ENCODE assay signal across 8 cellular contexts in the genomic region with DNA sequence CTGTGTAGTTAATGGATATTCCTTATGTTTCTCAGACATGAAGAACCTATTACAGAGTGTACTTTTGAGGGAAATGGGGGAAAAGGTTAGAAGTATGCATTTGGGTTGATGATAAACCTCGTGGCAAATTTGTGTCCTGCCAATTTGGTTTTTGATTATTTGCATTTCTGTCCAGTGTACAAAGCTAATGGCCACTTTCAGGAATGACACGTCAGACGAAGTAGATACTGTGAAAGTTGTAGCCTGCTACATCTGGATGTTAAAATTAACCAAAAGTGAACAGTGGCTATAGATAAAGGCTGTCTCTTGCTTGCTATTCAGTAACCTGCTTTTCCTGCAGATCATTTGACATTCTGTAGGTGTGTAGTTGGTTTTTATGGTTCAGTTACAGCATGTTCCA. TPM values are rescaled to one million over a fixed set of nuclear protein-coding genes. Genes with fewer than 3 reads are reported as not detected.
A peak's percentile ranks its signal among the peaks of the same experiment; 100 is the strongest.
DNase-seq lines count a peak whose midpoint lies in the region; ATAC-seq and TF ChIP-seq lines count a peak whose summit lies in the region.

No MANE protein-coding gene starts in this region.

- H3K4me1 Mint-ChIP-seq in CD14-positive monocyte: peaks cover 19% of the 10 kb centered on the region
- peaks cover 12% of the 10 kb centered on the region for H3K4me1 Mint-ChIP-seq in stimulated activated memory B cell treated with anti-CD40 and anti-IgM and Interleukin-4, amounts not matched to agents 10 μg/mL and 1 μg/mL and 100 μg/mL, for 72 hours

- H3K9me3 Mint-ChIP-seq in CD14-positive monocyte: peaks cover 0 to 7% (median 0%) of the 10 kb centered on the region in 7 donors
- H3K9me3 Mint-ChIP-seq in stimulated activated memory B cell treated with anti-CD40 and anti-IgM and Interleukin-4, amounts not matched to agents 10 μg/mL and 1 μg/mL and 100 μg/mL, for 72 hours: no peaks in the 10 kb centered on the region

- H3K4me3 Mint-ChIP-seq in CD14-positive monocyte: peak overlapping the region; percentile 80 to 86
- H3K4me3 Mint-ChIP-seq in stimulated activated memory B cell treated with anti-CD40 and anti-IgM and Interleukin-4, amounts not matched to agents 10 μg/mL and 1 μg/mL and 100 μg/mL, for 72 hours: peak overlapping the region; percentile 84

- DNase-seq in CD14-positive monocyte (ENCODE audit: low spot score) (no peak), RKO (ENCODE audit: low spot score) (peak; percentile 11), fibroblast of the aortic adventitia (ENCODE audit: low read depth) (peak; percentile 11), iPS-NIHi11 (ENCODE audit: low spot score) (no peak), omental fat pad (ENCODE audit: low spot score) (no peak)
- DNase-seq in stimulated activated CD4-positive, alpha-beta T cell treated with anti-CD3 and anti-CD28 coated beads, Interleukin-4, amount 100 ng/mL, for 24 hours: no peak

- H3K4me3 ChIP-seq in fibroblast of the aortic adventitia (ENCODE audit: low read depth, low read length): peak overlapping the region; percentile 79

- intact Hi-C loops in CD14-positive monocyte (cut with micrococcal nuclease): no loop called here

- H3K36me3 Mint-ChIP-seq in CD14-positive monocyte: peaks cover 0 to 8% of the 10 kb centered on the region in 2 donors
- no peaks in the 10 kb centered on the region for H3K36me3 Mint-ChIP-seq in stimulated activated memory B cell treated with anti-CD40 and anti-IgM and Interleukin-4, amounts not matched to agents 10 μg/mL and 1 μg/mL and 100 μg/mL, for 72 hours

- ATAC-seq in GM21619 (IDR thresholded peaks at IDR 0.05; ENCODE audit: unreplicated experiment) (peak; percentile 55), omental fat pad (ENCODE audit: low FRiP score) (no peak)
- ATAC-seq in stimulated activated memory B cell treated with anti-CD40 and anti-IgM and Interleukin-4, amounts not matched to agents 10 μg/mL and 1 μg/mL and 100 μg/mL, for 72 hours: no peak

- TF ChIP-seq CTCF in CD14-positive monocyte (IDR thresholded peaks at IDR 0.05): no peak
- no peak for TF ChIP-seq CTCF in fibroblast of the aortic adventitia (IDR thresholded peaks at IDR 0.05; ENCODE audit: insufficient read depth, low read length)
- no peak for TF ChIP-seq CTCF in omental fat pad (IDR thresholded peaks at IDR 0.05)

- no peak overlapping the region for H3K27ac Mint-ChIP-seq in CD14-positive monocyte
- peak overlapping the region; percentile 86 for H3K27ac Mint-ChIP-seq in stimulated activated memory B cell treated with anti-CD40 and anti-IgM and Interleukin-4, amounts not matched to agents 10 μg/mL and 1 μg/mL and 100 μg/mL, for 72 hours

- H3K27me3 Mint-ChIP-seq in CD14-positive monocyte (ENCODE audit: low read depth in 3 of 3): peaks cover 0 to 11% (median 0%) of the 10 kb centered on the region in 3 donors
- H3K27me3 Mint-ChIP-seq in stimulated activated memory B cell treated with anti-CD40 and anti-IgM and Interleukin-4, amounts not matched to agents 10 μg/mL and 1 μg/mL and 100 μg/mL, for 72 hours: no peaks in the 10 kb centered on the region

RNA-seq across cellular contexts. Expression of gene PRDX4, which starts 1.0 kb away (rescaled TPM):
- 10 to 100 TPM; 60.6 to 76.2 TPM for polyA plus RNA-seq in CD14-positive monocyte
- total RNA-seq in fibroblast of the aortic adventitia (ENCODE audit: low replicate concordance) (298 and 299 TPM in 2 replicates), omental fat pad (100 to 1,000 TPM; 106 to 140 (median 120) TPM)

Comparison
In these comparisons a context has a peak if more than half of its experiments do, and no peak if none do; other contexts are left out.
1. DNase-seq: peak in RKO (single experiment) and fibroblast of the aortic adventitia (single experiment); none in CD14-positive monocyte (single experiment), iPS-NIHi11 (single experiment), omental fat pad (single experiment) and stimulated activated CD4-positive, alpha-beta T cell treated with anti-CD3 and anti-CD28 coated beads, Interleukin-4, amount 100 ng/mL, for 24 hours (single experiment).